In the genomic region with DNA sequence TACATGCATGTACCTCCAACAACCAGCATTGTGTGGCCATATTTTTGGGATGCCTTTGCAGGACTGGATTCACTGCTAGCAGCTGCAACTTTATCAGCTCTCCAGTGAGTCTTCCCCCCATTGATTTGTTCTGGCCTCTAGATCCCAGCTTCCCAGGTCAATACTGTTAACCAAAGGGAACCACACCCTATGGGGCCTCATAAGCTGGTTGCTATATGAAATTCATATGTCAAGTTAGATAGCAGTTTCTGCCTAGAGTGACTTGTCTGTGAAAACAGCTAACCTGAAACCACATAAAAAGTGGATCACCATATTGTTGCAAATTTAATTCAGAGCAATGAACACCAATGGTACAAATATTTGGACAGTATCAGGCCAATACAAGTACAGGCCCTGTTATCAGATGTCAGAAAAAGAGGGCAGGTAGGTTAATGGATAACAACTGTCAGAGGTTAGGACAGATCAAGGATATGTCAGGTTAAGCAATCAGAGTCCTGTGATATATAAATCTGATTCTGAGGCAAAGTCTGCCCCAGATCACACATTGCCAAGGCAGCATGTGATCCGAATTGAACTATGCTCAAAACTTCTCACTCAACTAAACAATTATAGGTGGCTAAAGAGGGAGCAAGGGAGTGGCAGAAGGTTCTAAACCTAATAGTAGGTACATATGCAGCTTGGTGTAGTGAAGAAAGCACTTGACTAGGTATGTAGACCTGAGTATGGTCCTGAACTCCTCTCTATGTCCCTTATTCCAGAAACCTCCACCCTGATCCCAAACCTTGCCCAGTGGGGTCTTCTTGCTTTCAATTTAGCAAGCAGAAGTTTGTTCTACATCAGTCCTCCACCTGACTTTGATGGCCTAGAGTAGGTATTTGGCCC, we compare ENCODE assay signal across 21 cellular contexts.
A peak's percentile ranks its signal among the peaks of the same experiment; 100 is the strongest.
DNase-seq lines count a peak whose midpoint lies in the region; ATAC-seq, FAIRE-seq and TF ChIP-seq lines count a peak whose summit lies in the region.
"Had no signal": no experiment of that assay in that cellular context is flagged by ENCODE, and none has a peak within 500 bp of the region (broad histone marks: within the 10 kb centered on the region; RNA-seq: fewer than 3 reads in every experiment).

No MANE protein-coding gene starts in this region.

- H3K4me3 ChIP-seq in Peyer's patch: no peak overlapping the region
- H3K4me3 ChIP-seq: GM23338 had no signal

- no peaks in the 10 kb centered on the region for H3K9me3 ChIP-seq in Peyer's patch
- H3K9me3 ChIP-seq: SK-N-SH had no signal

- ATAC-seq in GM18858 (IDR thresholded peaks at IDR 0.05; ENCODE audit: unreplicated experiment): no peak
- ATAC-seq: GM23338, HCT116 had no signal

- H3K4me1 ChIP-seq in Peyer's patch: peaks cover 0 to 18% (median 1%) of the 10 kb centered on the region in 4 donors

- TF ChIP-seq CTCF in Peyer's patch (IDR thresholded peaks at IDR 0.05) (no peak), D721Med (IDR thresholded peaks at IDR 0.05; ENCODE audit: insufficient read depth, missing control alignments) (no peak)

- TF ChIP-seq POLR2A in Peyer's patch (IDR thresholded peaks at IDR 0.05): no peak
- no peak for TF ChIP-seq POLR2A in erythroblast (IDR thresholded peaks at IDR 0.05; ENCODE audit: low read length)

- FAIRE-seq in D721Med (lab: Jason Lieb, UNC): no peak
- FAIRE-seq: G401.6 had no signal

- H3K36me3 ChIP-seq in Peyer's patch: no peaks in the 10 kb centered on the region

- H3K27me3 ChIP-seq in Peyer's patch: no peaks in the 10 kb centered on the region

- peak in 1 of 3 donors; percentile 53 for DNase-seq in Peyer's patch
- peak; percentile 44 to 62 for DNase-seq in erythroblast (lab: John Stamatoyannopoulos, UW)
- DNase-seq in mucosa of gallbladder (ENCODE audit: low spot score): peak; percentile 56
- DNase-seq in SIG-M5 (lab: John Stamatoyannopoulos, UW): no peak
- no peak for DNase-seq in hippocampal formation (lab: John Stamatoyannopoulos, UW)
- DNase-seq in D721Med (ENCODE audit: insufficient read length, low spot score): no peak
- DNase-seq: ACHN, C1 segment of cervical spinal cord, DND-41, KBM-7, NCI-H1105, NCI-H2081, NCI-H2171 treated with DMSO at 0.1 percent for 48 hours, NCI-H446, NCI-H69, SHP77, SK-N-SH had no signal

- H3K27ac ChIP-seq in Peyer's patch: peak overlapping the region in 3 of 4 donors; percentile 41 to 63 (median 52)

Comparison
In these comparisons a context has a peak if more than half of its experiments do, and no peak if none do; other contexts are left out.
1. DNase-seq: peak in erythroblast (2 of 2) and mucosa of gallbladder (single experiment); none in SIG-M5 (single experiment), hippocampal formation (0 of 2) and D721Med (single experiment).